ENCODE assay signal across 8 cellular contexts in the genomic region with DNA sequence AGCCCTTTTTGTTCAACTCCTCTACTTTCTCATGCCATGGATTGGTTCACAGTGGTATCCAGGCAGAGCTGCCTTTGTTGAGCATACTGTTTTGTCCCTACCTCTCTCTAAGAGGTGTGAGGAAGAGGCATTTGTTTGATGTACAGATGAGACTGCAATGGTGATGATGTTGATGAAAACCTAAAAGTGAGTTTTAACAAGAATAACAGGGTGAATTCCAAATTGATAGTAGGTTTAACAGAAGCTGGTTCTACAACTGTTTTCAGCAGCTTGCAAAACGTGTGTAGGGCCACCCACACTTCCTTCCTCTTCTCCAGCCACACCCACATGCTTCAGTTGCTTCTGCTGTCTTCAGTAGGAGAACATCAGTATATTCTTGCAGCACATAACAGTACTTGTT. TPM values are rescaled to one million over a fixed set of nuclear protein-coding genes. Genes with fewer than 3 reads are reported as not detected.
DNase-seq lines count a peak whose midpoint lies in the region; ATAC-seq and TF ChIP-seq lines count a peak whose summit lies in the region.

No MANE protein-coding gene starts in this region.

- H3K9me3 ChIP-seq in SU-DHL-6 (ENCODE audit: insufficient read depth, low read length) (no peaks in the 10 kb centered on the region), esophagus squamous epithelium (no peaks in the 10 kb centered on the region)

- intact Hi-C loops in esophagus squamous epithelium (cut with DNase I) = no loop called here

- TF ChIP-seq CTCF in SU-DHL-6 (IDR thresholded peaks at IDR 0.05; ENCODE audit: insufficient read depth, low read length, poor library complexity, severe bottlenecking) (no peak), brain microvascular endothelial cell (IDR thresholded peaks at IDR 0.05; ENCODE audit: low read depth, low read length, missing control alignments) (no peak), esophagus squamous epithelium (IDR thresholded peaks at IDR 0.05) (no peak)

- peaks cover 50% of the 10 kb centered on the region for H3K79me2 ChIP-seq in SU-DHL-6 (ENCODE audit: insufficient read depth, low read length)

- H3F3A ChIP-seq in SU-DHL-6 (ENCODE audit: insufficient read depth) = no peaks in the 10 kb centered on the region

- DNase-seq in brain microvascular endothelial cell (peak; percentile 30), COR-L47 (lab: John Stamatoyannopoulos, UW) (no peak), esophagus squamous epithelium (lab: John Stamatoyannopoulos, UW) (no peak)
- peak; percentile 50 for DNase-seq in stimulated activated CD4-positive, alpha-beta T cell treated with anti-CD3 and anti-CD28 coated beads, Interleukin-4, amount 100 ng/mL, for 24 hours

- H3K4me1 ChIP-seq in esophagus squamous epithelium = peaks cover 11 to 91% (median 32%) of the 10 kb centered on the region in 3 donors

- H3K27me3 ChIP-seq in SU-DHL-6 (ENCODE audit: low read length) (no peaks in the 10 kb centered on the region), brain microvascular endothelial cell (replicated peaks) (no peaks in the 10 kb centered on the region), esophagus squamous epithelium (no peaks in the 10 kb centered on the region)

- H4K20me1 ChIP-seq in SU-DHL-6 (ENCODE audit: low read depth, low read length) = peaks cover 3% of the 10 kb centered on the region; the same call in 1 of the 2 replicates

- no peak overlapping the region for H3K4me3 ChIP-seq in SU-DHL-6 (ENCODE audit: insufficient read depth, low read length, poor library complexity, severe bottlenecking)
- no peak overlapping the region for H3K4me3 ChIP-seq in brain microvascular endothelial cell (ENCODE audit: low read depth, low read length)
- no peak overlapping the region for H3K4me3 ChIP-seq in esophagus squamous epithelium

- TF ChIP-seq POLR2A in esophagus squamous epithelium (IDR thresholded peaks at IDR 0.05) = no peak

- H3K27ac ChIP-seq in SU-DHL-6 (ENCODE audit: low read depth, low read length) (peak overlapping the region; percentile 34; the same call in 1 of the 2 replicates), brain microvascular endothelial cell (no peak overlapping the region), esophagus squamous epithelium (no peak overlapping the region)

- H3K4me2 ChIP-seq in SU-DHL-6 (ENCODE audit: low read depth, low read length, poor library complexity, severe bottlenecking) = peak overlapping the region; percentile 54

- H3K36me3 ChIP-seq in SU-DHL-6 (ENCODE audit: low read length) (no peaks in the 10 kb centered on the region), brain microvascular endothelial cell (replicated peaks) (no peaks in the 10 kb centered on the region), esophagus squamous epithelium (peaks cover 0 to 7% (median 0%) of the 10 kb centered on the region in 3 donors)

- in situ Hi-C loops in brain microvascular endothelial cell (cut with HindIII; ENCODE audit: low pct_ligation_motif_present, low sequenced_read_pairs) = no loop called here

- no peak overlapping the region for H2AFZ ChIP-seq in SU-DHL-6 (ENCODE audit: low read depth, low read length, severe bottlenecking)

- no peaks in the 10 kb centered on the region for H3K9me2 ChIP-seq in SU-DHL-6 (replicated peaks; ENCODE audit: insufficient read depth, low read length)

- H3K9ac ChIP-seq in SU-DHL-6 (ENCODE audit: low read length) = no peak overlapping the region

- WGBS in esophagus squamous epithelium, 2 donors = 0 to 6% methylated on average over 1 of the region's 1 CpG

- peak; percentile 93 for ATAC-seq in GM18868 (IDR thresholded peaks at IDR 0.05; ENCODE audit: unreplicated experiment)
- ATAC-seq in HG02981 (IDR thresholded peaks at IDR 0.05; ENCODE audit: unreplicated experiment) = peak; percentile 74
- no peak for ATAC-seq in HG02970 (IDR thresholded peaks at IDR 0.05; ENCODE audit: low FRiP score, unreplicated experiment)

RNA-seq across cellular contexts. Expression of gene SNRK, which starts 10.2 kb away (rescaled TPM):
- 10 to 100 TPM; 27.0 to 42.0 (median 29.5) TPM for total RNA-seq in esophagus squamous epithelium

Comparison
In these comparisons a context has a peak if more than half of its experiments do, and no peak if none do; other contexts are left out.
1. DNase-seq: peak in brain microvascular endothelial cell (single experiment) and stimulated activated CD4-positive, alpha-beta T cell treated with anti-CD3 and anti-CD28 coated beads, Interleukin-4, amount 100 ng/mL, for 24 hours (single experiment); none in COR-L47 (single experiment) and esophagus squamous epithelium (single experiment).